18 cellular contexts compared by ENCODE assay signal in the genomic region with DNA sequence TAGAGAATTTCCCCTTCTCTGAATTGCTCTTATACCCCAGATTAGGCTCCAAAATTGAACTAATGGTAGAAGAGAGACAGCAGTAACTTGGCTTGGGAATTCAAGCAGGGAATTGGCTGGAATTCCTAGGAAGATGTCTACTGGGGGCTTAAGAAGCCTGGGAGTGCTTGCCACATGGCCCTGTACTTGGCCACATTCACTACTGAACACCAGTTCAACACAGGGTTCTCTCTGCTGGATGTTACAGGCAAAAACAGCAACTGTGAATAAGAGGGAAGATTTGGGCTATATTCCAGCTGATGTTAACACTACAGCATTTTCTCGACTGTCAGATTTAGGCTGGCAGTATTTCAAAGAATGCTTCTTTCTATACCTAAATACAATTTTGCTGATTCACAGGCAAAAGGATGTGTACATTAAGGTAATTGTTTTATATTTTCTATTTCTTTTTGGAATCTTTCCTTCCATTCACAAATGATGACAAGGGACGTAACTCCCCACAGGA.
"Had no signal": no experiment of that assay in that cellular context is flagged by ENCODE, and none has a peak within 500 bp of the region (broad histone marks: within the 10 kb centered on the region; RNA-seq: fewer than 3 reads in every experiment).

No MANE protein-coding gene starts in this region.

- H3K9me3 ChIP-seq: esophagus squamous epithelium, gastrocnemius medialis, stomach, thyroid gland had no signal

- H3K9me3 Mint-ChIP-seq: neural progenitor cell had no signal

- H2AFZ ChIP-seq: neural progenitor cell had no signal

- ATAC-seq: activated CD8-positive, alpha-beta T cell treated with anti-CD3 and anti-CD28 coated beads for 36 hours; activated T-cell treated with anti-CD3 and anti-CD28 coated beads, Interleukin-2, amount 50 U/mL, for 4 hours; gastrocnemius medialis; sciatic nerve had no signal

- H3K36me3 ChIP-seq: esophagus squamous epithelium, gastrocnemius medialis, neural progenitor cell, stomach, thyroid gland, WERI-Rb-1 had no signal

- H3K27ac ChIP-seq: coronary artery, esophagus squamous epithelium, gastrocnemius medialis, neural progenitor cell, stomach, thyroid gland, WERI-Rb-1 had no signal

- H3K9ac ChIP-seq: neural progenitor cell had no signal

- H3K4me1 ChIP-seq: gastrocnemius medialis, neural progenitor cell, thyroid gland had no signal

- H3K4me3 ChIP-seq: coronary artery, esophagus squamous epithelium, gastrocnemius medialis, neural progenitor cell, stomach, thyroid gland had no signal

- H3K4me2 ChIP-seq: neural progenitor cell had no signal

- H3K27me3 ChIP-seq: esophagus squamous epithelium, gastrocnemius medialis, neural progenitor cell, stomach, thyroid gland had no signal

- DNase-seq: activated CD4-positive, alpha-beta T cell treated with anti-CD3 and anti-CD28 coated beads for 4 hours; activated CD8-positive, alpha-beta T cell treated with anti-CD3 and anti-CD28 coated beads for 36 hours; activated effector memory CD4-positive, alpha-beta T cell treated with Interleukin-2 at 50 U/mL for 16 hours; activated naive CD4-positive, alpha-beta T cell treated with anti-CD3 and anti-CD28 coated beads, Interleukin-2, amount 50 U/mL, for 16 hours; activated T-cell treated with anti-CD3 and anti-CD28 coated beads, Interleukin-2, amount 50 U/mL, for 4 hours; amniotic stem cell; caudate nucleus; esophagus squamous epithelium; gastrocnemius medialis; stimulated activated CD4-positive, alpha-beta T cell treated with anti-CD3 and anti-CD28 coated beads, Interleukin-12 subunit alpha, Interleukin-12 subunit beta, amount 100 ng/mL, for 4 hours; stimulated activated CD4-positive, alpha-beta T cell treated with anti-CD3 and anti-CD28 coated beads, Interleukin-2, amount 100 ng/mL, for 24 hours; stomach; T-helper 1 cell; thyroid gland; WERI-Rb-1 had no signal

- H3K27ac Mint-ChIP-seq: activated CD8-positive, alpha-beta T cell treated with anti-CD3 and anti-CD28 coated beads for 36 hours; neural progenitor cell had no signal

- H3K4me1 Mint-ChIP-seq: neural progenitor cell had no signal

- H3K36me3 Mint-ChIP-seq: neural progenitor cell had no signal

- H3K4me3 Mint-ChIP-seq: activated CD8-positive, alpha-beta T cell treated with anti-CD3 and anti-CD28 coated beads for 36 hours; activated T-cell treated with anti-CD3 and anti-CD28 coated beads, Interleukin-2, amount 50 U/mL, for 4 hours; neural progenitor cell had no signal
